ENCODE assay signal across 25 cellular contexts in genomic region chr12:85673921-85674420, GRCh38.
"Had no signal": no experiment of that assay in that cellular context is flagged by ENCODE, and none has a peak within 500 bp of the region (broad histone marks: within the 10 kb centered on the region; RNA-seq: fewer than 3 reads in every experiment).

No MANE protein-coding gene starts in this region.

- FAIRE-seq: colon, endometrium, endothelial cell of umbilical vein, frontal cortex had no signal

- ATAC-seq: effector memory CD8-positive, alpha-beta T cell; esophagus mucosa; foreskin keratinocyte; gastrocnemius medialis; gastroesophageal sphincter; heart left ventricle; heart right ventricle had no signal

- DNase-seq: colonic mucosa; cortex of kidney; dermis blood vessel endothelial cell; dorsolateral prefrontal cortex; effector CD4-positive, alpha-beta T cell; effector CD8-positive, alpha-beta T cell; effector memory CD4-positive, alpha-beta T cell; effector memory CD8-positive, alpha-beta T cell; endodermal cell; erythroblast; esophagus squamous epithelium; foreskin fibroblast; foreskin keratinocyte; foreskin melanocyte; gastrocnemius medialis; glutamatergic neuron; head of caudate nucleus; heart left ventricle; heart right ventricle had no signal
